ENCODE assay signal across 13 cellular contexts in genomic region chr2:32136097-32136496, GRCh38. TPM values are rescaled to one million over a fixed set of nuclear protein-coding genes. Genes with fewer than 3 reads are reported as not detected.
DNase-seq lines count a peak whose midpoint lies in the region; ATAC-seq and TF ChIP-seq lines count a peak whose summit lies in the region.
"Had no signal": no experiment of that assay in that cellular context is flagged by ENCODE, and none has a peak within 500 bp of the region (broad histone marks: within the 10 kb centered on the region; RNA-seq: fewer than 3 reads in every experiment).

No MANE protein-coding gene starts in this region.

- ATAC-seq in SK-N-SH treated with all-trans-retinoic acid at 6 μM for 48 hours (peak; percentile 95), GM18873 (IDR thresholded peaks at IDR 0.05; ENCODE audit: low FRiP score, unreplicated experiment) (no peak), GM18909 (IDR thresholded peaks at IDR 0.05; ENCODE audit: poor library complexity, unreplicated experiment) (no peak)
- ATAC-seq: stimulated activated naive CD8-positive, alpha-beta T cell treated with anti-CD3 and anti-CD28 coated beads, Interleukin-15, amount 100 ng/mL, for 72 hours had no signal

- DNase-seq in A172 (ENCODE audit: low spot score) (peak; percentile 22), EL (peak; percentile 37), hepatic stellate cell (ENCODE audit: low spot score) (peak; percentile 26), GDM1 (lab: John Stamatoyannopoulos, UW) (no peak), NCI-H2196 treated with DMSO at 0.1 percent for 48 hours (lab: John Stamatoyannopoulos, UW; ENCODE audit: unreplicated experiment) (no peak)
- DNase-seq: activated CD4-positive, alpha-beta T cell treated with anti-CD3 and anti-CD28 coated beads for 48 hours; aorta; KG1; NCI-H1048; stimulated activated naive CD8-positive, alpha-beta T cell treated with anti-CD3 and anti-CD28 coated beads, Interleukin-15, amount 100 ng/mL, for 72 hours had no signal

TF ChIP-seq in SK-N-SH treated with all-trans-retinoic acid at 6 μM for 48 hours, 23 proteins besides CTCF, POLR2A, EP300 and RAD21:
- no peak for TF ChIP-seq GLIS3 (CRISPR knock-in tag; IDR thresholded peaks at IDR 0.05)
- TF ChIP-seq RARB (CRISPR knock-in tag; IDR thresholded peaks at IDR 0.05), result no peak
- peak; percentile 84 for TF ChIP-seq ISL1 (CRISPR knock-in tag; IDR thresholded peaks at IDR 0.05)
- no peak for TF ChIP-seq ZFP3 (CRISPR knock-in tag; IDR thresholded peaks at IDR 0.05)
- no peak for TF ChIP-seq BACH2 (CRISPR knock-in tag; IDR thresholded peaks at IDR 0.05; ENCODE audit: borderline replicate concordance)
- TF ChIP-seq ESRRG (CRISPR knock-in tag; IDR thresholded peaks at IDR 0.05), result no peak
- no peak for TF ChIP-seq POU6F1 (CRISPR knock-in tag; IDR thresholded peaks at IDR 0.05; ENCODE audit: borderline replicate concordance, low read depth)
- TF ChIP-seq ZNF565 (CRISPR knock-in tag; conservative IDR thresholded peaks at IDR 0.05; ENCODE audit: low read depth), result no peak

RNA-seq across cellular contexts. Expression of gene SLC30A6, which starts 29.6 kb away (rescaled TPM):
- 48.8 and 49.5 TPM in 2 replicates for total RNA-seq in A172 (2014; rRNA removed; shearing (Covaris generic))

Comparison
In these comparisons a context has a peak if more than half of its experiments do, and no peak if none do; other contexts are left out.
1. DNase-seq: peak in A172 (single experiment), EL (single experiment) and hepatic stellate cell (single experiment); none in GDM1 (single experiment) and NCI-H2196 treated with DMSO at 0.1 percent for 48 hours (single experiment).